ENCODE assay signal across 7 cellular contexts in the genomic region with DNA sequence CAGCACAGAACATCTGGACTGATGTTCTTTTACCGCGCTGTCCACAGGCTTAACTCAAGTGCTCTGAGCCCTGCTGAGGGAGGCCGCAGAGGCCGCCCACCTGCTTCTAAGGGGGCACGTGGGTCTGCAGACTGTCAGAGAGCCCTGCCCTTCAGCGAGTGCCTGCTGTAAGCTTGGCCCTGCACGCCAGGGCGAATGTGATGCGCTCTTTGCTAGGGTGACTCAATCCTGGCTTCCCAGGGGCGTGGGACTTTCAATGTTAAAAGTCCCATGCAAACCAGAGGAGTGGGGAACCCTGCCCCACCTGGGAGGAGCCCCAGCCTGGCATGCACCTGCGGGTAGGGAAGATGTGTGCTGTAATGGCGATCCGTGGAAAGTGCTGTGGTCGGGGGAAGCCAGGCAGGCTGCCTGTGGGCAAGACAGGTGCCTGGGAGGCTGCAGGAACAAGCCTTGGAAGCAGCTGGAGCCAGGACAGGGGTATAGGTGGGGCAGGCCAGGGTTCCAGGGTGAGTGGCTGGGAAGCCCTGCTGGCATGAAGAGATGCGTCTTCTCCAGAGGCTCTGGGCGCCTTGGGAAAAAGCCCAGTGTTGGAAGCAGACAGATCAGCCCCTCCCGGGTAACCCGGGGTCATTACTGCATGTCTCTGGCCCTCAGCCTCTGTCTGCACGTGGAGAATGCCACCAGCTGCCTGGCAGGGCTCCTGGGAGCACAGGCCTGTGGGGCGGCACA. TPM values are rescaled to one million over a fixed set of nuclear protein-coding genes. Genes with fewer than 3 reads are reported as not detected.
A peak's percentile ranks its signal among the peaks of the same experiment; 100 is the strongest.
DNase-seq lines count a peak whose midpoint lies in the region; ATAC-seq, FAIRE-seq and TF ChIP-seq lines count a peak whose summit lies in the region.

No MANE protein-coding gene starts in this region.

- H3K4me3 ChIP-seq in rectal smooth muscle tissue (ENCODE audit: low read length), result peak overlapping the region; percentile 49

- H3K27ac Mint-ChIP-seq in HFFc6, result peak overlapping the region; percentile 47

- no peak overlapping the region for H3K27ac ChIP-seq in rectal smooth muscle tissue (ENCODE audit: low read depth, low read length)

- H3K9ac ChIP-seq in rectal smooth muscle tissue (ENCODE audit: low read length), result no peak overlapping the region

- peak overlapping the region; percentile 85 for H3K4me3 Mint-ChIP-seq in HFFc6

- H3K4me1 ChIP-seq in rectal smooth muscle tissue (ENCODE audit: control insufficient read depth, insufficient read depth, low read length), result peaks cover 18% of the 10 kb centered on the region

- H3K27me3 Mint-ChIP-seq in HFFc6 (ENCODE audit: insufficient read depth), result peaks cover 8% of the 10 kb centered on the region

- peaks cover 43% of the 10 kb centered on the region for H3K4me1 Mint-ChIP-seq in HFFc6 (ENCODE audit: low read depth)

- DNase-seq in HFFc6 (peak; percentile 45), NCI-H1105 treated with DMSO at 0.1 percent for 48 hours (lab: John Stamatoyannopoulos, UW) (peak; percentile 74), glomerular visceral epithelial cell (ENCODE audit: extremely low spot score) (peak; percentile 38), urothelium cell line (ENCODE audit: low spot score) (no peak)
- peak; percentile 50 for DNase-seq in activated T-helper 9 cell treated with anti-CD3 and anti-CD28 coated beads, Interleukin-2, amount 50 U/mL, for 16 hours (ENCODE audit: low read depth)

- peak; percentile 38 for ATAC-seq in GM18502 (IDR thresholded peaks at IDR 0.05; ENCODE audit: poor library complexity, unreplicated experiment)

- FAIRE-seq in urothelium cell line (lab: Jason Lieb, UNC), result no peak

- H3K9me3 Mint-ChIP-seq in HFFc6, result no peaks in the 10 kb centered on the region

- H3K27me3 ChIP-seq in rectal smooth muscle tissue (ENCODE audit: control insufficient read depth, insufficient read depth, low read length), result peaks cover 15% of the 10 kb centered on the region

- peaks cover 6% of the 10 kb centered on the region; the same call in 1 of the 2 replicates for H3K36me3 Mint-ChIP-seq in HFFc6 (ENCODE audit: low read depth)

- no peaks in the 10 kb centered on the region for H3K36me3 ChIP-seq in rectal smooth muscle tissue (ENCODE audit: control insufficient read depth, insufficient read depth, low read length)

- no peak for TF ChIP-seq CTCF in HFFc6 (IDR thresholded peaks at IDR 0.05)

RNA-seq across cellular contexts. Expression of gene PANK4, which starts 0.6 kb away (rescaled TPM):
- 10 to 100 TPM; 20.6 to 26.4 (median 24.0) TPM for total RNA-seq in HFFc6 (2021; fragmentation: NEBNext Ultra II Directional; extraction: Animal tissue kit (Norgen Biotek cat#: 25700))

RNA-seq across cellular contexts. Expression of gene HES5, which starts 3.1 kb away (rescaled TPM):
- under 1 TPM in 5 of 6 experiments, not detected in 1; 0.28 to 0.57 (median 0.36) TPM for total RNA-seq in HFFc6 (2021; fragmentation: NEBNext Ultra II Directional; extraction: Animal tissue kit (Norgen Biotek cat#: 25700))

RNA-seq across cellular contexts. Expression of gene TNFRSF14, which starts 29.2 kb away (rescaled TPM):
- 10 to 100 TPM in 4 of 6 experiments, 1 to 10 TPM in 2; 7.4 to 14.2 (median 11.5) TPM for total RNA-seq in HFFc6 (2021; fragmentation: NEBNext Ultra II Directional; extraction: Animal tissue kit (Norgen Biotek cat#: 25700))

RNA-seq across cellular contexts. Expression of gene PLCH2, which starts 50.9 kb away (rescaled TPM):
- under 1 TPM in 5 of 6 experiments, not detected in 1; 0.09 to 0.34 (median 0.18) TPM for total RNA-seq in HFFc6 (2021; fragmentation: NEBNext Ultra II Directional; extraction: Animal tissue kit (Norgen Biotek cat#: 25700))

RNA-seq across cellular contexts. Expression of gene PRXL2B, which starts 59.6 kb away (rescaled TPM):
- 10 to 100 TPM; 27.1 to 38.9 (median 34.7) TPM for total RNA-seq in HFFc6 (2021; fragmentation: NEBNext Ultra II Directional; extraction: Animal tissue kit (Norgen Biotek cat#: 25700))
